In the genomic region with DNA sequence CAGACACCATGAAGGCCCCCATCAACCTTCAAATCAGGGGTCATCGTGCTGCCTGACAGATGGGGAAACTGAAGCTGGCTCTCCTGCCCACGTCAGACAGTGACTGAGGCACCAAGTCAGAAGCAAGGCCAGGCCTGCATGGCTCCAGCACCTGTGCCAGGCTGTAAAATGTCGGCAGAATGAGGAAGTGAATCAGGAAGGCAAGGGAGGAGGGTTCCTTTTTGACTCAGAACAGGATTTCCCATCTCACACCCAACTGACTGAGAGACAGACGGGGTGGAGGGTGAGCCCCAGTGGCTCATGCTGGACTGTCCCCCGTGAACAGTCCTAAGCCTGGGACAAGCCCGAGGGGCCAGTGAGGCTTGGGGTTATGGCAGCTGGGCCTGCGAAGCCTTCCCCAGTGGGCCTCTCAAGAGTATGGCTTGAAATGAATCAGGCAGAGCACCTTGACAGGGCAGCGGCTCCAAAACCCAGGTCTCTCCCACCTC, we compare ENCODE assay signal across 8 cellular contexts. TPM values are rescaled to one million over a fixed set of nuclear protein-coding genes. Genes with fewer than 3 reads are reported as not detected.
A peak's percentile ranks its signal among the peaks of the same experiment; 100 is the strongest.
DNase-seq lines count a peak whose midpoint lies in the region; ATAC-seq, FAIRE-seq and TF ChIP-seq lines count a peak whose summit lies in the region.

No MANE protein-coding gene starts in this region.

- no peaks in the 10 kb centered on the region for H3K27me3 ChIP-seq in BLaER1 treated with 17β-estradiol and CSF1 and Interleukin-3, amounts not matched to agents 10 nM and 100 nM
- H3K27me3 ChIP-seq in HepG2 (ENCODE audit: control insufficient read depth in 1 of 2, insufficient read depth in 2 of 2, low read length in 2 of 2): no peaks in the 10 kb centered on the region
- no peaks in the 10 kb centered on the region for H3K27me3 ChIP-seq in small intestine (ENCODE audit: control insufficient read depth in 2 of 2, insufficient read depth in 2 of 2, low read length in 2 of 2)

- H3K27ac ChIP-seq in BLaER1 treated with 17β-estradiol and CSF1 and Interleukin-3, amounts not matched to agents 10 nM and 100 nM: peak overlapping the region; percentile 51 to 96 (median 87); a peak in 21 of 22 replicates
- no peak overlapping the region for H3K27ac ChIP-seq in HepG2 (ENCODE audit: extremely low read length, insufficient read depth, low read length)
- H3K27ac ChIP-seq in small intestine (ENCODE audit: low read depth in 1 of 2, low read length in 1 of 2): peak overlapping the region in 1 of 2 donors; percentile 42

- H3K9ac ChIP-seq in BLaER1 treated with 17β-estradiol and CSF1 and Interleukin-3, amounts not matched to agents 10 nM and 100 nM: peak overlapping the region; percentile 34 to 81 (median 74); a peak in 20 of 22 replicates
- H3K9ac ChIP-seq in HepG2 (ENCODE audit: insufficient read depth, low read depth, low read length): no peak overlapping the region

- peaks cover 13 to 81% (median 51%) of the 10 kb centered on the region in 11 experiments for H3K36me3 ChIP-seq in BLaER1 treated with 17β-estradiol and CSF1 and Interleukin-3, amounts not matched to agents 10 nM and 100 nM
- H3K36me3 ChIP-seq in HepG2 (replicated peaks in 1 of 2; ENCODE audit: control insufficient read depth in 1 of 2, insufficient read depth in 2 of 2, low read length in 2 of 2) (no peaks in the 10 kb centered on the region; a peak in 1 of 5 replicates), small intestine (ENCODE audit: control insufficient read depth in 2 of 2, insufficient read depth in 2 of 2, low read length in 2 of 2) (no peaks in the 10 kb centered on the region)

- peaks cover 48% of the 10 kb centered on the region for H3K4me1 Mint-ChIP-seq in T-helper 1 cell treated with Interleukin-12 subunit alpha and Interleukin-12 subunit beta and Interleukin-4 antibody, amounts not matched to agents 30 μg/mL and 1 μg/mL, for 36 hours (ENCODE audit: low read depth)
- H3K4me1 Mint-ChIP-seq in progenitor cell of endocrine pancreas (ENCODE audit: low read depth): peaks cover 12% of the 10 kb centered on the region

- no peak overlapping the region for H2AFZ ChIP-seq in HepG2 (ENCODE audit: low read length)

- H4K20me1 ChIP-seq in BLaER1 treated with 17β-estradiol and CSF1 and Interleukin-3, amounts not matched to agents 10 nM and 100 nM: peaks cover 0 to 43% (median 29%) of the 10 kb centered on the region in 11 experiments; a peak in 17 of 22 replicates
- peaks cover 2% of the 10 kb centered on the region; the same call in 1 of the 2 replicates for H4K20me1 ChIP-seq in HepG2 (ENCODE audit: insufficient read depth, low read length)

- peak overlapping the region; percentile 92 for H3K27ac Mint-ChIP-seq in T-helper 1 cell treated with Interleukin-12 subunit alpha and Interleukin-12 subunit beta and Interleukin-4 antibody, amounts not matched to agents 30 μg/mL and 1 μg/mL, for 36 hours
- no peak overlapping the region for H3K27ac Mint-ChIP-seq in progenitor cell of endocrine pancreas

- H3K79me2 ChIP-seq in HepG2 (ENCODE audit: insufficient read depth, low read length): peaks cover 15% of the 10 kb centered on the region

- POLR2A ChIA-PET in HepG2 (lab: Yijun Ruan, JAX): no interaction called here

- peaks cover 36% of the 10 kb centered on the region for H3K36me3 Mint-ChIP-seq in T-helper 1 cell treated with Interleukin-12 subunit alpha and Interleukin-12 subunit beta and Interleukin-4 antibody, amounts not matched to agents 30 μg/mL and 1 μg/mL, for 36 hours (ENCODE audit: low read depth)
- H3K36me3 Mint-ChIP-seq in progenitor cell of endocrine pancreas (ENCODE audit: insufficient read depth): no peaks in the 10 kb centered on the region

- ATAC-seq in GM19035 (IDR thresholded peaks at IDR 0.05; ENCODE audit: unreplicated experiment) (peak; percentile 77), HG03097 (IDR thresholded peaks at IDR 0.05; ENCODE audit: low FRiP score, unreplicated experiment) (peak; percentile 82), HepG2 (no peak)

- 95% methylated on average over 7 of the region's 8 CpGs for WGBS in HepG2 (ENCODE audit: low lambda C conversion rate)
- 64 to 71% (median 69%) methylated on average over 8 of the region's 8 CpGs for WGBS in small intestine, 3 donors

- no TSS peak for BruUV-seq in HepG2 (replicated peaks; lab: Mats Ljungman, UMichigan)

- H3K9me3 Mint-ChIP-seq in T-helper 1 cell treated with Interleukin-12 subunit alpha and Interleukin-12 subunit beta and Interleukin-4 antibody, amounts not matched to agents 30 μg/mL and 1 μg/mL, for 36 hours: peaks cover 4% of the 10 kb centered on the region
- H3K9me3 Mint-ChIP-seq in progenitor cell of endocrine pancreas (ENCODE audit: low read depth): no peaks in the 10 kb centered on the region

- TF ChIP-seq EP300 in HepG2 (IDR thresholded peaks at IDR 0.05; ENCODE audit: low read depth in 2 of 2, low read length in 2 of 2): no peak
- no peak for TF ChIP-seq EP300 in HepG2 (CRISPR knock-in tag; IDR thresholded peaks at IDR 0.05; ENCODE audit: borderline replicate concordance)

- H3K4me3 ChIP-seq in BLaER1 treated with 17β-estradiol and CSF1 and Interleukin-3, amounts not matched to agents 10 nM and 100 nM: peak overlapping the region in 7 of 10 experiments; percentile 4 to 59 (median 29); a peak in 9 of 20 replicates
- H3K4me3 ChIP-seq in HepG2 (replicated peaks in 1 of 3; ENCODE audit: insufficient read depth in 1 of 3, low read depth in 2 of 3, low read length in 3 of 3) (no peak overlapping the region), small intestine (ENCODE audit: low read depth in 1 of 2, low read length in 2 of 2) (no peak overlapping the region)

- in situ Hi-C loops in HepG2 (cut with HindIII; ENCODE audit: extremely low pct_ligation_motif_present, low pct_unique_long_range_greater_than_20kb): no loop called here

- intact Hi-C loops in HepG2 (cut with micrococcal nuclease; ENCODE audit: unreplicated experiment): no loop called here

- peaks cover 9 to 13% (median 11%) of the 10 kb centered on the region in 11 experiments; a peak in 21 of 22 replicates for H3K9me3 ChIP-seq in BLaER1 treated with 17β-estradiol and CSF1 and Interleukin-3, amounts not matched to agents 10 nM and 100 nM (replicated peaks in 1 of 11)
- H3K9me3 ChIP-seq in HepG2 (ENCODE audit: low read length) (no peaks in the 10 kb centered on the region), small intestine (ENCODE audit: control insufficient read depth, low read depth) (no peaks in the 10 kb centered on the region)

- FAIRE-seq in HepG2 (lab: Jason Lieb, UNC) (no peak), H54 (lab: Jason Lieb, UNC) (no peak), small intestine (lab: Jason Lieb, UNC) (no peak)

- TF ChIP-seq CTCF in HepG2 (CRISPR knock-in tag; IDR thresholded peaks at IDR 0.05) (no peak), progenitor cell of endocrine pancreas (IDR thresholded peaks at IDR 0.05; ENCODE audit: unreplicated experiment) (no peak)

- DNase-seq in HepG2 (ENCODE audit: low spot score): no peak
- DNase-seq in progenitor cell of endocrine pancreas (ENCODE audit: low spot score, unreplicated experiment): no peak
- DNase-seq in H54 (ENCODE audit: insufficient read length, low spot score): no peak
- no peak for DNase-seq in small intestine

- no peak for TF ChIP-seq POLR2A in HepG2 (IDR thresholded peaks at IDR 0.05; ENCODE audit: insufficient read depth in 1 of 2, low read depth in 2 of 2, low read length in 2 of 2)
- TF ChIP-seq POLR2A in H54 (IDR thresholded peaks at IDR 0.05; ENCODE audit: low read depth, low read length): no peak

- peaks cover 78 to 90% (median 85%) of the 10 kb centered on the region in 10 experiments for H3K4me1 ChIP-seq in BLaER1 treated with 17β-estradiol and CSF1 and Interleukin-3, amounts not matched to agents 10 nM and 100 nM
- H3K4me1 ChIP-seq in HepG2 (ENCODE audit: insufficient read depth, low read length): peaks cover 59% of the 10 kb centered on the region
- H3K4me1 ChIP-seq in small intestine (ENCODE audit: control insufficient read depth in 2 of 2, insufficient read depth in 1 of 2, low read depth in 1 of 2, low read length in 1 of 2): peaks cover 4 to 13% of the 10 kb centered on the region in 2 donors

- no peak for TF ChIP-seq RAD21 in HepG2 (CRISPR knock-in tag; IDR thresholded peaks at IDR 0.05)

- CTCF ChIA-PET in HepG2 (lab: Yijun Ruan, JAX; ENCODE audit: low intra/inter-chr PET ratio, low total read pairs): no interaction called here

- peak overlapping the region; percentile 84 to 100 (median 93) for H3K4me2 ChIP-seq in BLaER1 treated with 17β-estradiol and CSF1 and Interleukin-3, amounts not matched to agents 10 nM and 100 nM
- no peak overlapping the region for H3K4me2 ChIP-seq in HepG2 (ENCODE audit: low read depth, low read length)

- H3K27me3 Mint-ChIP-seq in T-helper 1 cell treated with Interleukin-12 subunit alpha and Interleukin-12 subunit beta and Interleukin-4 antibody, amounts not matched to agents 30 μg/mL and 1 μg/mL, for 36 hours (ENCODE audit: low read depth): no peaks in the 10 kb centered on the region
- peaks cover 10% of the 10 kb centered on the region for H3K27me3 Mint-ChIP-seq in progenitor cell of endocrine pancreas

- H3K4me3 Mint-ChIP-seq in T-helper 1 cell treated with Interleukin-12 subunit alpha and Interleukin-12 subunit beta and Interleukin-4 antibody, amounts not matched to agents 30 μg/mL and 1 μg/mL, for 36 hours: peak overlapping the region; percentile 46
- H3K4me3 Mint-ChIP-seq in progenitor cell of endocrine pancreas (ENCODE audit: low read depth): no peak overlapping the region

RNA-seq across cellular contexts. Expression of a gene that starts 20.9 kb away (rescaled TPM):
- total RNA-seq in HepG2 (2016; rRNA removed; fragmentation: Illumina TruSeq; extraction: Trizol) (7.8 and 9.0 TPM in 2 replicates), progenitor cell of endocrine pancreas (0.31 and 0.44 TPM in 2 replicates)
- 2.1 and 2.5 TPM in 2 replicates for total RNA-seq in HepG2 (2016; cell fraction: cytosol; rRNA removed; fragmentation: Illumina TruSeq; extraction: Trizol; ENCODE audit: low read depth)
- total RNA-seq in HepG2 (2016; cell fraction: insoluble cytoplasmic fraction; rRNA removed; fragmentation: Illumina TruSeq; extraction: Trizol): 6.6 and 8.6 TPM in 2 replicates
- 2.8 and 3.5 TPM in 2 replicates for total RNA-seq in HepG2 (2016; cell fraction: membrane; rRNA removed; fragmentation: Illumina TruSeq; extraction: Trizol)
- 14.8 and 16.4 TPM in 2 replicates for total RNA-seq in HepG2 (2016; cell fraction: nucleus; rRNA removed; fragmentation: Illumina TruSeq; extraction: Trizol)
- polyA plus RNA-seq in HepG2 (2011; rRNA removed) (8.0 and 9.3 TPM in 2 replicates), small intestine (1 to 10 TPM in 2 of 3 donors, under 1 TPM in 1; 0.81 to 5.0 (median 1.8) TPM)
- polyA plus RNA-seq in HepG2 (2011; cell fraction: cytosol; rRNA removed): 3.1 and 3.2 TPM in 2 replicates
- 32.7 and 44.3 TPM in 2 replicates for polyA plus RNA-seq in HepG2 (2011; cell fraction: nucleus; rRNA removed)
- polyA plus RNA-seq in HepG2 (2012): 3.7 and 4.9 TPM in 2 replicates
- polyA plus RNA-seq in HepG2 (2016; cell fraction: cytosol; fragmentation: Illumina TruSeq; extraction: Trizol; ENCODE audit: low read depth): 0.24 and 0.25 TPM in 2 replicates
- 2.0 and 2.7 TPM in 2 replicates for polyA plus RNA-seq in HepG2 (2016; cell fraction: insoluble cytoplasmic fraction; fragmentation: Illumina TruSeq; extraction: Trizol; ENCODE audit: low read depth)
- polyA plus RNA-seq in HepG2 (2016; cell fraction: membrane; fragmentation: Illumina TruSeq; extraction: Trizol; ENCODE audit: low read depth): 0.50 and 0.55 TPM in 2 replicates
- polyA plus RNA-seq in HepG2 (2016; cell fraction: nucleus; fragmentation: Illumina TruSeq; extraction: Trizol; ENCODE audit: insufficient read depth, low read depth): 10.7 and 10.9 TPM in 2 replicates
- 0.72 and 21.2 TPM in 2 replicates for polyA minus RNA-seq in HepG2 (2011; rRNA and poly(A)+ RNA removed; ENCODE audit: low replicate concordance)
- polyA minus RNA-seq in HepG2 (2011; cell fraction: cytosol; rRNA and poly(A)+ RNA removed): 6.8 and 8.6 TPM in 2 replicates
- 43.0 and 46.7 TPM in 2 replicates for polyA minus RNA-seq in HepG2 (2011; cell fraction: nucleus; rRNA and poly(A)+ RNA removed)

RNA-seq across cellular contexts. Expression of a gene that starts 39.3 kb away (rescaled TPM):
- total RNA-seq in HepG2 (2016; rRNA removed; fragmentation: Illumina TruSeq; extraction: Trizol) (115 and 122 TPM in 2 replicates), progenitor cell of endocrine pancreas (53.3 and 54.8 TPM in 2 replicates)
- total RNA-seq in HepG2 (2016; cell fraction: cytosol; rRNA removed; fragmentation: Illumina TruSeq; extraction: Trizol; ENCODE audit: low read depth): 141 and 162 TPM in 2 replicates
- 99.8 and 128 TPM in 2 replicates for total RNA-seq in HepG2 (2016; cell fraction: insoluble cytoplasmic fraction; rRNA removed; fragmentation: Illumina TruSeq; extraction: Trizol)
- 204 and 226 TPM in 2 replicates for total RNA-seq in HepG2 (2016; cell fraction: membrane; rRNA removed; fragmentation: Illumina TruSeq; extraction: Trizol)
- 42.6 and 50.7 TPM in 2 replicates for total RNA-seq in HepG2 (2016; cell fraction: nucleus; rRNA removed; fragmentation: Illumina TruSeq; extraction: Trizol)
- polyA plus RNA-seq in HepG2 (2011; rRNA removed) (115 and 146 TPM in 2 replicates), small intestine (10 to 100 TPM; 53.5 to 80.5 (median 54.0) TPM)
- 68.6 and 128 TPM in 2 replicates for polyA plus RNA-seq in HepG2 (2011; cell fraction: cytosol; rRNA removed)
- polyA plus RNA-seq in HepG2 (2011; cell fraction: nucleus; rRNA removed): 20.1 and 32.1 TPM in 2 replicates
- polyA plus RNA-seq in HepG2 (2012): 136 and 145 TPM in 2 replicates
- polyA plus RNA-seq in HepG2 (2016; cell fraction: cytosol; fragmentation: Illumina TruSeq; extraction: Trizol; ENCODE audit: low read depth): 197 and 237 TPM in 2 replicates
- polyA plus RNA-seq in HepG2 (2016; cell fraction: insoluble cytoplasmic fraction; fragmentation: Illumina TruSeq; extraction: Trizol; ENCODE audit: low read depth): 161 and 168 TPM in 2 replicates
- 243 and 290 TPM in 2 replicates for polyA plus RNA-seq in HepG2 (2016; cell fraction: membrane; fragmentation: Illumina TruSeq; extraction: Trizol; ENCODE audit: low read depth)
- 104 and 106 TPM in 2 replicates for polyA plus RNA-seq in HepG2 (2016; cell fraction: nucleus; fragmentation: Illumina TruSeq; extraction: Trizol; ENCODE audit: insufficient read depth, low read depth)
- 17.9 and 35.5 TPM in 2 replicates for polyA minus RNA-seq in HepG2 (2011; rRNA and poly(A)+ RNA removed; ENCODE audit: low replicate concordance)
- 42.3 and 45.6 TPM in 2 replicates for polyA minus RNA-seq in HepG2 (2011; cell fraction: cytosol; rRNA and poly(A)+ RNA removed)
- polyA minus RNA-seq in HepG2 (2011; cell fraction: nucleus; rRNA and poly(A)+ RNA removed): 15.8 and 23.1 TPM in 2 replicates

Comparison
In these comparisons a context has a peak if more than half of its experiments do, and no peak if none do; other contexts are left out.
1. H3K4me3 ChIP-seq: peak in BLaER1 treated with 17β-estradiol and CSF1 and Interleukin-3, amounts not matched to agents 10 nM and 100 nM (7 of 10); none in HepG2 (0 of 3) and small intestine (0 of 2).